Comparison of ENCODE assay signal across 31 cellular contexts in genomic region chrX:31132803-31133202, GRCh38.
DNase-seq lines count a peak whose midpoint lies in the region; ATAC-seq and TF ChIP-seq lines count a peak whose summit lies in the region.
"Had no signal": no experiment of that assay in that cellular context is flagged by ENCODE, and none has a peak within 500 bp of the region (broad histone marks: within the 10 kb centered on the region; RNA-seq: fewer than 3 reads in every experiment).

No MANE protein-coding gene starts in this region.

- no peaks in the 10 kb centered on the region for H3K9me2 ChIP-seq in Karpas-422 (replicated peaks; ENCODE audit: insufficient read depth, low read length)

- no peaks in the 10 kb centered on the region for H3K27me3 ChIP-seq in left lung
- H3K27me3 ChIP-seq in Karpas-422 (ENCODE audit: low read length) = no peaks in the 10 kb centered on the region
- H3K27me3 ChIP-seq: esophagus muscularis mucosa, suprapubic skin had no signal

- H3K36me3 ChIP-seq in left lung (no peaks in the 10 kb centered on the region), Karpas-422 (ENCODE audit: insufficient read depth, low read length) (no peaks in the 10 kb centered on the region)
- H3K36me3 ChIP-seq: HAP-1, suprapubic skin had no signal

- H3K4me1 ChIP-seq in left lung (no peaks in the 10 kb centered on the region), Karpas-422 (ENCODE audit: low read length) (peaks cover 2% of the 10 kb centered on the region)
- H3K4me1 ChIP-seq: Caco-2, esophagus muscularis mucosa, HAP-1, suprapubic skin had no signal

- H3K4me3 ChIP-seq in left lung (no peak overlapping the region), Karpas-422 (ENCODE audit: low read length) (no peak overlapping the region)
- H3K4me3 ChIP-seq: BLaER1, coronary artery, esophagus muscularis mucosa, HAP-1, suprapubic skin had no signal

- no peaks in the 10 kb centered on the region for H3K9me3 ChIP-seq in left lung
- H3K9me3 ChIP-seq in Karpas-422 (ENCODE audit: low read length) = peaks cover under 1% of the 10 kb centered on the region; the same call in 1 of the 2 replicates
- H3K9me3 ChIP-seq: Caco-2, HAP-1, suprapubic skin had no signal

- no peaks in the 10 kb centered on the region for H3K79me2 ChIP-seq in Karpas-422 (ENCODE audit: low read length)

- H3K4me2 ChIP-seq in Karpas-422 (ENCODE audit: low read depth, low read length, poor library complexity, severe bottlenecking) = no peak overlapping the region
- H3K4me2 ChIP-seq: BLaER1 had no signal

- no peak for TF ChIP-seq CTCF in left lung (IDR thresholded peaks at IDR 0.05)

- H3K9ac ChIP-seq in Karpas-422 (ENCODE audit: low read length) = no peak overlapping the region
- H3K9ac ChIP-seq: BLaER1 had no signal

- peak; percentile 9 for DNase-seq in stimulated activated CD4-positive, alpha-beta T cell treated with anti-CD3 and anti-CD28 coated beads, Interleukin-15, amount 100 ng/mL, for 24 hours
- DNase-seq in stimulated activated CD4-positive, alpha-beta T cell treated with anti-CD3 and anti-CD28 coated beads, Interleukin-1b, Interleukin-23, amount 100 ng/mL, for 48 hours = no peak
- DNase-seq in NCI-H2081 treated with DMSO at 0.1 percent for 48 hours (lab: John Stamatoyannopoulos, UW) (peak; percentile 61), NCI-H1105 (lab: John Stamatoyannopoulos, UW) (no peak), left lung (no peak), Karpas-422 (no peak), NCI-H524 treated with DMSO at 0.1 percent for 48 hours (lab: John Stamatoyannopoulos, UW) (no peak)
- DNase-seq: ACHN; activated naive CD4-positive, alpha-beta T cell; Caco-2; foreskin melanocyte; hippocampal formation; immature natural killer cell; left ventricle myocardium superior; naive thymus-derived CD8-positive, alpha-beta T cell; NCI-H1694; NCI-H2227 treated with DMSO at 0.1 percent for 48 hours; NK-92 treated with Interleukin-12 subunit alpha and Interleukin-12 subunit beta, amount 100 ng/mL, for 24 hours; retina; SIG-M5; small intestine; stimulated activated CD4-positive, alpha-beta T cell treated with anti-CD3 and anti-CD28 coated beads, Interleukin-2, amount 100 ng/mL, for 48 hours had no signal

- peak overlapping the region; percentile 30 for H3K27ac ChIP-seq in angular gyrus (ENCODE audit: low read depth, low read length)
- no peak overlapping the region for H3K27ac ChIP-seq in left lung
- H3K27ac ChIP-seq in Karpas-422 (ENCODE audit: low read length) = no peak overlapping the region
- H3K27ac ChIP-seq: BLaER1, coronary artery, esophagus muscularis mucosa, suprapubic skin had no signal

- intact Hi-C loops in left lung (cut with DNase I) = no loop called here

- H4K20me1 ChIP-seq in Karpas-422 (ENCODE audit: insufficient read depth, low read depth, low read length) = no peaks in the 10 kb centered on the region
- H4K20me1 ChIP-seq: BLaER1 had no signal

- no peak for ATAC-seq in left lung
- ATAC-seq: HepG2; left ventricle myocardium superior; naive thymus-derived CD8-positive, alpha-beta T cell; Panc1; stimulated activated memory B cell treated with anti-CD40 and anti-IgM and Interleukin-4, amounts not matched to agents 10 μg/mL and 1 μg/mL and 100 μg/mL, for 72 hours had no signal

- H2AFZ ChIP-seq in Karpas-422 (ENCODE audit: low read length) = no peak overlapping the region

Comparison
In these comparisons a context has a peak if more than half of its experiments do, and no peak if none do; other contexts are left out.
1. DNase-seq: peak in stimulated activated CD4-positive, alpha-beta T cell treated with anti-CD3 and anti-CD28 coated beads, Interleukin-15, amount 100 ng/mL, for 24 hours (single experiment) and NCI-H2081 treated with DMSO at 0.1 percent for 48 hours (single experiment); none in stimulated activated CD4-positive, alpha-beta T cell treated with anti-CD3 and anti-CD28 coated beads, Interleukin-1b, Interleukin-23, amount 100 ng/mL, for 48 hours (single experiment), NCI-H1105 (single experiment), left lung (0 of 2), Karpas-422 (single experiment) and NCI-H524 treated with DMSO at 0.1 percent for 48 hours (single experiment).